In the genomic region with DNA sequence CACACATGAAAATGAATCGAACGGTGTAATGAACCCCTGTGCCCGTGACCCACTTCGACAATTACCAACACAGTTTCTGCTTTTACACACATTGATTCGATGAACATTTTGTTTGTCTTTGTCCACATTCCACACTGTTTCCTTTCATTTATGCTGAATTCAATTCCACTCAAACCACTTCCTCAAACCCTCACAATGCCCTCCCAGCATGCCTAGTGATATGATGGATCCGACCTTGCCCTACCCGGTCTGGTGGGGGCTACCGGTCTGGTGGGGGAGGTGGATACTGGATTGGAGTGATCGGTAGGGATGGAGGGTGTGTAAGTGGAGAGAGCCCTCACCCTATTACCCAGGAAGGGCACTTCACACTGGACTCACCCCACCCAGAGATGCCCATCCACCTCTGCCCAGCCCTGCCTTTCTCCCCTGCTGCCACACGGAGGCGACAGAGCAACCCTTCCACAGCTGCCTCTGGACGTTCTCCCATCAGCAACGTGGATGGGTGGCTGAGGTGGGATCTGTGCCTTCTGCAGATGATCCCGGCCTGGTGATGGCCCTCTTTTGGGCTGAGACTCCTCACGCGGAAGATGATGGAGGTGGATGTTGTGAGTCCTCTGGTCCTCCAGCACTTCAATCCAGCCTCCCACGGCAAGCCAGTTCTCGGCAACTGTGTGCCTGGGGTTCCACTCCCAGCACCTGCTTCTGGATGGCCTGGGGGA, we compare ENCODE assay signal across 8 cellular contexts. TPM values are rescaled to one million over a fixed set of nuclear protein-coding genes. Genes with fewer than 3 reads are reported as not detected.
A peak's percentile ranks its signal among the peaks of the same experiment; 100 is the strongest.
DNase-seq lines count a peak whose midpoint lies in the region; ATAC-seq, FAIRE-seq and TF ChIP-seq lines count a peak whose summit lies in the region.

No MANE protein-coding gene starts in this region.

- H2AK5ac ChIP-seq in H1 (ENCODE audit: low read depth, low read length) (no peak overlapping the region), mesenchymal stem cell (ENCODE audit: low read length, severe bottlenecking) (no peak overlapping the region)

- no peaks in the 10 kb centered on the region for H3K4me1 ChIP-seq in H1 (replicated peaks in 1 of 4; ENCODE audit: control insufficient read depth in 3 of 4, insufficient read depth in 4 of 4, low read length in 3 of 4)
- peaks cover 16% of the 10 kb centered on the region for H3K4me1 ChIP-seq in mesenchymal stem cell (ENCODE audit: control insufficient read depth, insufficient read depth, low read depth, low read length)

- H2AFZ ChIP-seq in H1 (ENCODE audit: low read length) (peak overlapping the region; percentile 19; the same call in 1 of the 2 replicates), mesenchymal stem cell (ENCODE audit: low read depth, low read length) (no peak overlapping the region)

- peak; percentile 97 for ATAC-seq in activated CD8-positive, alpha-beta T cell treated with anti-CD3 and anti-CD28 coated beads for 36 hours
- no peak for ATAC-seq in GM18858 (IDR thresholded peaks at IDR 0.05; ENCODE audit: unreplicated experiment)

- H4K20me1 ChIP-seq in H1 (replicated peaks in 1 of 2; ENCODE audit: control insufficient read depth in 1 of 2, insufficient read depth in 2 of 2, low read length in 2 of 2) = no peaks in the 10 kb centered on the region

- TF ChIP-seq RAD21 in H1 (IDR thresholded peaks at IDR 0.05 in 1 of 2, conservative IDR thresholded peaks at IDR 0.05 in 1 of 2; ENCODE audit: low read depth in 2 of 2, low read length in 2 of 2) = peak; percentile 84 to 91

- TF ChIP-seq EP300 in H1 (IDR thresholded peaks at IDR 0.05; ENCODE audit: borderline replicate concordance in 1 of 2, low read depth in 2 of 2, low read length in 2 of 2) = no peak

- H3K9ac ChIP-seq in H1 (replicated peaks in 1 of 4; ENCODE audit: extremely low read depth in 1 of 4, low read depth in 3 of 4, low read length in 3 of 4) (no peak overlapping the region), mesenchymal stem cell (ENCODE audit: low read length) (no peak overlapping the region)

- H3K4me3 Mint-ChIP-seq in activated CD8-positive, alpha-beta T cell treated with anti-CD3 and anti-CD28 coated beads for 36 hours = peak overlapping the region; percentile 11

- H3K23me2 ChIP-seq in H1 (ENCODE audit: low read depth, low read length) = no peaks in the 10 kb centered on the region

- no peak for FAIRE-seq in H1 (lab: Jason Lieb, UNC)

- no peak for TF ChIP-seq POLR2A in H1 (IDR thresholded peaks at IDR 0.05; ENCODE audit: control extremely low read depth in 1 of 2, low read depth in 2 of 2, low read length in 2 of 2)

- H3K18ac ChIP-seq in H1 (ENCODE audit: extremely low read depth, low read length) = no peak overlapping the region
- peak overlapping the region; percentile 5 to 18 for H3K18ac ChIP-seq in mesenchymal stem cell (ENCODE audit: low read depth in 1 of 2, low read length in 2 of 2)

- H2BK15ac ChIP-seq in H1 (ENCODE audit: low read length) (no peak overlapping the region), mesenchymal stem cell (ENCODE audit: low read depth, poor library complexity, severe bottlenecking) (no peak overlapping the region)

- H2BK5ac ChIP-seq in H1 (ENCODE audit: low read depth, low read length) (no peak overlapping the region), mesenchymal stem cell (ENCODE audit: low read depth, low read length, poor library complexity, severe bottlenecking) (no peak overlapping the region)

- no peaks in the 10 kb centered on the region for H3K9me3 Mint-ChIP-seq in activated CD8-positive, alpha-beta T cell treated with anti-CD3 and anti-CD28 coated beads for 36 hours

- no peak overlapping the region for H3K56ac ChIP-seq in H1 (replicated peaks; ENCODE audit: insufficient read length, low read depth, low read length)

- no peaks in the 10 kb centered on the region for H3K36me3 Mint-ChIP-seq in activated CD8-positive, alpha-beta T cell treated with anti-CD3 and anti-CD28 coated beads for 36 hours (ENCODE audit: low read depth)

- H4K8ac ChIP-seq in H1 (ENCODE audit: extremely low read depth, insufficient read depth, low read length) = no peak overlapping the region; the same call in 1 of the 2 replicates
- peak overlapping the region; percentile 79 for H4K8ac ChIP-seq in mesenchymal stem cell (ENCODE audit: low read length)

- H4K91ac ChIP-seq in H1 (replicated peaks; ENCODE audit: insufficient read length, low read length) (no peak overlapping the region), mesenchymal stem cell (ENCODE audit: low read length) (no peak overlapping the region)

- peak; percentile 90 for TF ChIP-seq CTCF in BJ (IDR thresholded peaks at IDR 0.05; ENCODE audit: insufficient read depth, low read depth, low read length)
- TF ChIP-seq CTCF in activated CD8-positive, alpha-beta T cell treated with anti-CD3 and anti-CD28 coated beads for 36 hours (IDR thresholded peaks at IDR 0.05) = peak; percentile 96
- TF ChIP-seq CTCF in H1 (IDR thresholded peaks at IDR 0.05; ENCODE audit: control extremely low read depth in 1 of 3, insufficient read depth in 1 of 3, low read depth in 1 of 3, low read length in 3 of 3) = peak; percentile 96 to 100 (median 96)

- H3K79me2 ChIP-seq in H1 (ENCODE audit: control insufficient read depth in 1 of 2, insufficient read depth in 2 of 2, low read length in 2 of 2) = no peaks in the 10 kb centered on the region

- no peaks in the 10 kb centered on the region for H3K36me3 ChIP-seq in BJ (ENCODE audit: control insufficient read depth, insufficient read depth, low read length)
- H3K36me3 ChIP-seq in H7 (replicated peaks; ENCODE audit: control insufficient read depth, insufficient read depth, low read length) = no peaks in the 10 kb centered on the region
- no peaks in the 10 kb centered on the region for H3K36me3 ChIP-seq in H1 (ENCODE audit: control insufficient read depth in 2 of 4, insufficient read depth in 4 of 4, low read length in 3 of 4)
- no peaks in the 10 kb centered on the region for H3K36me3 ChIP-seq in mesenchymal stem cell (ENCODE audit: control insufficient read depth in 1 of 2, insufficient read depth in 2 of 2, low read depth in 1 of 2, low read length in 2 of 2)

- H2BK20ac ChIP-seq in H1 (ENCODE audit: low read length) = no peak overlapping the region

- H3K4me1 Mint-ChIP-seq in activated CD8-positive, alpha-beta T cell treated with anti-CD3 and anti-CD28 coated beads for 36 hours (ENCODE audit: low read depth) = peaks cover 3% of the 10 kb centered on the region

- H3K27ac Mint-ChIP-seq in activated CD8-positive, alpha-beta T cell treated with anti-CD3 and anti-CD28 coated beads for 36 hours = no peak overlapping the region

- H3K4me2 ChIP-seq in H1 (ENCODE audit: insufficient read depth in 1 of 2, low read depth in 2 of 2, low read length in 2 of 2) (no peak overlapping the region), mesenchymal stem cell (ENCODE audit: low read length, poor library complexity, severe bottlenecking) (no peak overlapping the region)

- H3K14ac ChIP-seq in H1 (ENCODE audit: insufficient read length) (no peak overlapping the region), mesenchymal stem cell (ENCODE audit: low read length in 2 of 2) (no peak overlapping the region)

- POLR2A ChIA-PET in BJ (lab: Charles Lee) = no interaction called here
- POLR2A ChIA-PET in activated CD8-positive, alpha-beta T cell treated with anti-CD3 and anti-CD28 coated beads for 36 hours (lab: Charles Lee) = no interaction called here
- POLR2A ChIA-PET in H1 (lab: Charles Lee; ENCODE audit: partially characterized antibody) = interaction anchor here (1.3 kb wide), 1 partner anchor 51 kb away, joined by 4 read pairs; no protein-coding TSS in a partner anchor

- H2BK12ac ChIP-seq in H1 (ENCODE audit: low read depth, low read length) (no peak overlapping the region), mesenchymal stem cell (ENCODE audit: low read length in 2 of 2) (no peak overlapping the region)

- H3K27ac ChIP-seq in H1 (ENCODE audit: low read depth, low read length) (no peak overlapping the region), mesenchymal stem cell (ENCODE audit: low read length, poor library complexity, severe bottlenecking) (no peak overlapping the region)

- no peak overlapping the region for H3K23ac ChIP-seq in H1 (ENCODE audit: insufficient read length)
- H3K23ac ChIP-seq in mesenchymal stem cell (ENCODE audit: low read length in 2 of 2) = no peak overlapping the region

- intact Hi-C loops in activated CD8-positive, alpha-beta T cell treated with anti-CD3 and anti-CD28 coated beads for 36 hours (cut with micrococcal nuclease) = loop anchor here (10.0 kb wide), 2 partner anchors 110 to 350 kb away; no protein-coding TSS in a partner anchor

- H2BK120ac ChIP-seq in H1 (replicated peaks; ENCODE audit: low read depth, low read length) (no peak overlapping the region), mesenchymal stem cell (ENCODE audit: low read depth, low read length) (no peak overlapping the region)

- H3K4me3 ChIP-seq in BJ (ENCODE audit: low read depth, low read length) = no peak overlapping the region
- H3K4me3 ChIP-seq in H7 (ENCODE audit: insufficient read depth, low read depth, low read length) = no peak overlapping the region
- no peak overlapping the region for H3K4me3 ChIP-seq in H1 (ENCODE audit: extremely low read depth in 1 of 4, insufficient read depth in 2 of 4, low read depth in 3 of 4, low read length in 4 of 4)
- no peak overlapping the region for H3K4me3 ChIP-seq in mesenchymal stem cell (ENCODE audit: insufficient read depth in 1 of 2, low read depth in 1 of 2, low read length in 2 of 2)

- no peak overlapping the region for H3K4ac ChIP-seq in H1 (replicated peaks; ENCODE audit: insufficient read length, low read depth, low read length)
- H3K4ac ChIP-seq in mesenchymal stem cell (ENCODE audit: low read depth in 1 of 2, low read length in 2 of 2) = peak overlapping the region in 1 of 2 experiments; percentile 28

- H3K27me3 ChIP-seq in BJ (ENCODE audit: control insufficient read depth, insufficient read depth, low read length) (no peaks in the 10 kb centered on the region; the same call in 1 of the 2 replicates), H7 (ENCODE audit: control insufficient read depth, insufficient read depth, low read length) (no peaks in the 10 kb centered on the region), H1 (replicated peaks in 1 of 4; ENCODE audit: control insufficient read depth in 3 of 4, extremely low read depth in 1 of 4, insufficient read depth in 3 of 4, low read length in 3 of 4) (no peaks in the 10 kb centered on the region), mesenchymal stem cell (ENCODE audit: control insufficient read depth in 1 of 2, insufficient read depth in 1 of 2, low read length in 2 of 2) (no peaks in the 10 kb centered on the region)

- no peak for DNase-seq in BJ (ENCODE audit: low read depth)
- DNase-seq in H7 = peak; percentile 84
- peak; percentile 34 for DNase-seq in NCI-H748 treated with DMSO at 0.1 percent for 48 hours (lab: John Stamatoyannopoulos, UW)
- DNase-seq in activated CD8-positive, alpha-beta T cell treated with anti-CD3 and anti-CD28 coated beads for 36 hours = peak; percentile 74
- peak in 1 of 2 experiments; percentile 84 for DNase-seq in H1 (ENCODE audit: low read depth in 1 of 2, low spot score in 2 of 2)
- DNase-seq in mesenchymal stem cell = peak; percentile 61
- DNase-seq in stimulated activated CD8-positive, alpha-beta memory T cell treated with anti-CD3 and anti-CD28 coated beads, Interleukin-4, amount 100 ng/mL, for 48 hours = peak; percentile 76

- H3K79me1 ChIP-seq in H1 (ENCODE audit: low read depth, low read length) = no peaks in the 10 kb centered on the region
- H3K79me1 ChIP-seq in mesenchymal stem cell (replicated peaks; ENCODE audit: low read length, poor library complexity, severe bottlenecking) = no peaks in the 10 kb centered on the region

- no peak overlapping the region for H4K5ac ChIP-seq in H1 (ENCODE audit: insufficient read length, low read depth, low read length)

- H3K27me3 Mint-ChIP-seq in activated CD8-positive, alpha-beta T cell treated with anti-CD3 and anti-CD28 coated beads for 36 hours = peaks cover 7% of the 10 kb centered on the region

- H3K9me3 ChIP-seq in H1 (ENCODE audit: insufficient read depth in 2 of 2, low read depth in 1 of 2, low read length in 1 of 2) = no peaks in the 10 kb centered on the region
- H3K9me3 ChIP-seq in mesenchymal stem cell (ENCODE audit: control insufficient read depth, low read length) = no peaks in the 10 kb centered on the region

- CTCF ChIA-PET in BJ (lab: Yijun Ruan, JAX) (interaction anchor here (0.7 to 8.5 kb wide), 30 partner anchors 8 to 463 kb away, joined by 3 to 183 read pairs (median 4); partner anchors contain the start of gene ARHGEF17), H1 (lab: Charles Lee; ENCODE audit: partially characterized antibody) (interaction anchor here (0.6 to 14.5 kb wide), 36 partner anchors 10 to 600 kb away, joined by 3 to 451 read pairs (median 4); no protein-coding TSS in a partner anchor)
- CTCF ChIA-PET in activated CD8-positive, alpha-beta T cell treated with anti-CD3 and anti-CD28 coated beads for 36 hours (lab: Charles Lee) = interaction anchor here (0.6 to 4.7 kb wide), 21 partner anchors 14 to 460 kb away, joined by 3 to 39 read pairs (median 4); no protein-coding TSS in a partner anchor

- 51% methylated on average over 18 of the region's 18 CpGs; no CpG with 5 or more reads in 1 of the 2 experiments for WGBS in H1 (ENCODE audit: extremely low coverage in 1 of 2, insufficient coverage in 1 of 2, insufficient read length in 1 of 2, insufficient replicate concordance in 2 of 2, low coverage in 1 of 2, low lambda C conversion rate in 2 of 2, missing lambda C conversion rate in 1 of 2), 2 experiments
- WGBS in mesenchymal stem cell = 54% methylated on average over 14 of the region's 18 CpGs

RNA-seq across cellular contexts. Expression of gene P2RY2, which starts 33.0 kb away (rescaled TPM):
- polyA plus RNA-seq in BJ (2011; rRNA removed) (0.15 TPM in 2 replicates), H1 (2011; rRNA removed) (1.5 and 2.6 TPM in 2 replicates)
- 0.15 and 0.24 TPM in 2 replicates for polyA minus RNA-seq in BJ (2011; rRNA and poly(A)+ RNA removed)
- total RNA-seq in H7 (2014; rRNA removed; shearing (Covaris generic)) = 0.11 and 0.35 TPM in 2 replicates
- not detected for total RNA-seq in activated CD8-positive, alpha-beta T cell treated with anti-CD3 and anti-CD28 coated beads for 36 hours
- total RNA-seq in H1 (2021; fragmentation: NEBNext Ultra II Directional; extraction: Animal tissue kit (Norgen Biotek cat#: 25700)) = 1.0 and 1.2 TPM in 2 replicates
- polyA plus RNA-seq in H1 (2011; cell fraction: cytosol; rRNA removed) = 1.4 TPM
- 1.6 TPM for polyA plus RNA-seq in H1 (2011; cell fraction: nucleus; rRNA removed)
- polyA plus RNA-seq in H1 (2012, experiment 1 of 2) = 0.21 to 0.75 TPM (median 0.57 TPM) in 4 replicates
- 0.63 TPM for polyA plus RNA-seq in H1 (2012, experiment 2 of 2)
- polyA plus RNA-seq in H1 (2013, experiment 1 of 2) = 0.93 TPM
- polyA plus RNA-seq in H1 (2013, experiment 2 of 2) = 0.85 TPM
- 1.4 and 1.5 TPM in 2 replicates for polyA minus RNA-seq in H1 (2011; rRNA and poly(A)+ RNA removed)
- 0.66 TPM for polyA minus RNA-seq in H1 (2011; cell fraction: cytosol; rRNA and poly(A)+ RNA removed)
- 2.7 TPM for polyA minus RNA-seq in H1 (2011; cell fraction: nucleus; rRNA and poly(A)+ RNA removed)
- polyA plus RNA-seq in mesenchymal stem cell (2013, experiment 1 of 2) = 0.01 TPM
- 0.03 TPM for polyA plus RNA-seq in mesenchymal stem cell (2013, experiment 2 of 2)

RNA-seq across cellular contexts. Expression of gene FCHSD2, which starts 43.0 kb away (rescaled TPM):
- polyA plus RNA-seq in BJ (2011; rRNA removed) = 24.9 and 30.3 TPM in 2 replicates
- 20.7 and 24.0 TPM in 2 replicates for polyA minus RNA-seq in BJ (2011; rRNA and poly(A)+ RNA removed)
- 4.6 and 5.9 TPM in 2 replicates for total RNA-seq in H7 (2014; rRNA removed; shearing (Covaris generic))
- total RNA-seq in activated CD8-positive, alpha-beta T cell treated with anti-CD3 and anti-CD28 coated beads for 36 hours = 10 to 100 TPM; 23.6 to 24.8 TPM
- 7.8 and 9.2 TPM in 2 replicates for total RNA-seq in H1 (2021; fragmentation: NEBNext Ultra II Directional; extraction: Animal tissue kit (Norgen Biotek cat#: 25700))
- 3.0 and 4.1 TPM in 2 replicates for polyA plus RNA-seq in H1 (2011; rRNA removed)
- polyA plus RNA-seq in H1 (2011; cell fraction: cytosol; rRNA removed) = 4.8 TPM
- 6.5 TPM for polyA plus RNA-seq in H1 (2011; cell fraction: nucleus; rRNA removed)
- polyA plus RNA-seq in H1 (2012, experiment 1 of 2) = 4.8 to 6.8 TPM (median 5.9 TPM) in 4 replicates
- polyA plus RNA-seq in H1 (2012, experiment 2 of 2) = 1.1 TPM
- 4.2 TPM for polyA plus RNA-seq in H1 (2013, experiment 1 of 2)
- 4.0 TPM for polyA plus RNA-seq in H1 (2013, experiment 2 of 2)
- polyA minus RNA-seq in H1 (2011; rRNA and poly(A)+ RNA removed) = 4.0 and 6.5 TPM in 2 replicates
- polyA minus RNA-seq in H1 (2011; cell fraction: cytosol; rRNA and poly(A)+ RNA removed) = 4.1 TPM
- 8.1 TPM for polyA minus RNA-seq in H1 (2011; cell fraction: nucleus; rRNA and poly(A)+ RNA removed)
- 12.8 TPM for polyA plus RNA-seq in mesenchymal stem cell (2013, experiment 1 of 2)
- polyA plus RNA-seq in mesenchymal stem cell (2013, experiment 2 of 2) = 11.6 TPM
